In the genomic region with DNA sequence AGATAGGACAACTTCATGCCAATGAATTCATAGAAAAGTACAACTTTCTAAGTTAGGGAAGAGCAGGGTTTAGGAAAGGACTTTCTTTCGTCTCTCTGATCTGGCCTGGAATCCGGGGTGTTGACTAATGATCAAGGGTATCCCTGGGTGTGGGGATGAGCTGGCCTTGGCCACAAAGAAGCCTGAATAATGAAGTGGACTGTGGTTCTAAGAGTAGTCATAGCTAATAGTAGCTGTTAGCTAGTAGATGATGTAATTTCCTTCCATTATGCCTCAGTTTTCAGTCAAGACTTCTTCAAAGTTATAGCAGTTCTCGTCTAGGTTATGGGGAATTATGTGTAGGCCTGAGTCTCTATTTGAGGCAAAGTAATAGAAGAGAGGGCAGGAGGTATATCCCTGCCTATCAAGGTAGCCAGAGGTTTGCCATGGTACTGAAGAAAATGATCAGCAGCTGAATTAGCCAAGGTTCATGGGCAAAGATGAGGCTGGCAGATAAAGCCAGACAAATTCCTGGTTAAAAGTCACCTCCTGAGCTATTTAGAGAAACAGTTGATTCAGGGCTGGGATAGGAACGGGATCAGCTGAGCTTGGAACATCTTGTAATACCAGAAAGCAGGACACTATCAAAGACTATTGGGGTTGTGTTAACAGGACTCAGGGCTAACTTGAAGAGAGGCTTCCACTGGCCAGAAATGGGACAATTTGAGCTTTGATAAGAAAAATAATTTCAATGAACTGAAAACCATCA, we compare ENCODE assay signal across 12 cellular contexts. TPM values are rescaled to one million over a fixed set of nuclear protein-coding genes. Genes with fewer than 3 reads are reported as not detected.
A peak's percentile ranks its signal among the peaks of the same experiment; 100 is the strongest.
DNase-seq lines count a peak whose midpoint lies in the region; ATAC-seq and TF ChIP-seq lines count a peak whose summit lies in the region.
"Had no signal": no experiment of that assay in that cellular context is flagged by ENCODE, and none has a peak within 500 bp of the region (broad histone marks: within the 10 kb centered on the region; RNA-seq: fewer than 3 reads in every experiment).

No MANE protein-coding gene starts in this region.

- H3K27me3 ChIP-seq in neutrophil, result no peaks in the 10 kb centered on the region
- H3K27me3 ChIP-seq: upper lobe of right lung had no signal

- no peak for TF ChIP-seq CTCF in neutrophil (IDR thresholded peaks at IDR 0.05)

- H3K4me3 Mint-ChIP-seq in activated T-cell treated with anti-CD3 and anti-CD28 coated beads, Interleukin-2, amount 50 U/mL, for 24 hours, result no peak overlapping the region
- no peak overlapping the region for H3K4me3 Mint-ChIP-seq in activated T-cell treated with anti-CD3 and anti-CD28 coated beads, Interleukin-2, amount 50 U/mL, for 4 hours
- no peak overlapping the region for H3K4me3 Mint-ChIP-seq in effector memory CD8-positive, alpha-beta T cell

- H3K27me3 Mint-ChIP-seq in activated T-cell treated with anti-CD3 and anti-CD28 coated beads, Interleukin-2, amount 50 U/mL, for 24 hours, result no peaks in the 10 kb centered on the region
- H3K27me3 Mint-ChIP-seq in activated T-cell treated with anti-CD3 and anti-CD28 coated beads, Interleukin-2, amount 50 U/mL, for 4 hours (ENCODE audit: low read depth), result no peaks in the 10 kb centered on the region
- H3K27me3 Mint-ChIP-seq in effector memory CD8-positive, alpha-beta T cell, result no peaks in the 10 kb centered on the region

- peak overlapping the region; percentile 34 for H3K27ac Mint-ChIP-seq in activated T-cell treated with anti-CD3 and anti-CD28 coated beads, Interleukin-2, amount 50 U/mL, for 24 hours
- peak overlapping the region; percentile 36 to 49 for H3K27ac Mint-ChIP-seq in effector memory CD8-positive, alpha-beta T cell

- H3K4me1 ChIP-seq in neutrophil (ENCODE audit: control insufficient read depth in 1 of 2, insufficient read depth in 1 of 2, low read depth in 1 of 2, low read length in 1 of 2), result peaks cover 0 to 3% of the 10 kb centered on the region in 2 experiments
- H3K4me1 ChIP-seq: upper lobe of right lung had no signal

- no peak for DNase-seq in activated T-cell treated with anti-CD3 and anti-CD28 coated beads, Interleukin-2, amount 50 U/mL, for 24 hours
- DNase-seq in activated T-cell treated with anti-CD3 and anti-CD28 coated beads, Interleukin-2, amount 50 U/mL, for 4 hours, result no peak
- peak; percentile 86 for DNase-seq in NCI-H226
- DNase-seq in effector memory CD8-positive, alpha-beta T cell, result no peak
- no peak for DNase-seq in COLO668 (lab: John Stamatoyannopoulos, UW; ENCODE audit: unreplicated experiment)
- DNase-seq in posterior vena cava (ENCODE audit: low spot score), result no peak
- DNase-seq: activated CD8-positive, alpha-beta memory T cell treated with anti-CD3 and anti-CD28 coated beads, Interleukin-2, amount 50 U/mL, for 48 hours; cerebellar nuclear complex; T-helper 1 cell; upper lobe of right lung had no signal

- intact Hi-C loops in posterior vena cava (cut with DNase I), result no loop called here

- no peaks in the 10 kb centered on the region for H3K9me3 Mint-ChIP-seq in activated T-cell treated with anti-CD3 and anti-CD28 coated beads, Interleukin-2, amount 50 U/mL, for 24 hours
- no peaks in the 10 kb centered on the region for H3K9me3 Mint-ChIP-seq in activated T-cell treated with anti-CD3 and anti-CD28 coated beads, Interleukin-2, amount 50 U/mL, for 4 hours
- H3K9me3 Mint-ChIP-seq in effector memory CD8-positive, alpha-beta T cell, result no peaks in the 10 kb centered on the region

- peak overlapping the region; percentile 6 for H3K27ac ChIP-seq in neutrophil
- H3K27ac ChIP-seq: upper lobe of right lung had no signal

- no peak overlapping the region for H3K4me3 ChIP-seq in neutrophil (ENCODE audit: low read depth in 1 of 2, low read length in 1 of 2)
- H3K4me3 ChIP-seq: upper lobe of right lung had no signal

- no peaks in the 10 kb centered on the region for H3K9me3 ChIP-seq in neutrophil
- H3K9me3 ChIP-seq: upper lobe of right lung had no signal

- H3K36me3 Mint-ChIP-seq in activated T-cell treated with anti-CD3 and anti-CD28 coated beads, Interleukin-2, amount 50 U/mL, for 24 hours (ENCODE audit: low read depth), result peaks cover 49% of the 10 kb centered on the region
- H3K36me3 Mint-ChIP-seq in activated T-cell treated with anti-CD3 and anti-CD28 coated beads, Interleukin-2, amount 50 U/mL, for 4 hours (ENCODE audit: insufficient read depth), result peaks cover 22% of the 10 kb centered on the region
- H3K36me3 Mint-ChIP-seq in effector memory CD8-positive, alpha-beta T cell (ENCODE audit: insufficient read depth), result peaks cover 46% of the 10 kb centered on the region

- peaks cover 61% of the 10 kb centered on the region for H3K36me3 ChIP-seq in neutrophil

- peaks cover 3% of the 10 kb centered on the region for H3K4me1 Mint-ChIP-seq in activated T-cell treated with anti-CD3 and anti-CD28 coated beads, Interleukin-2, amount 50 U/mL, for 24 hours (ENCODE audit: low read depth)
- H3K4me1 Mint-ChIP-seq in activated T-cell treated with anti-CD3 and anti-CD28 coated beads, Interleukin-2, amount 50 U/mL, for 4 hours (ENCODE audit: low read depth), result no peaks in the 10 kb centered on the region
- no peaks in the 10 kb centered on the region for H3K4me1 Mint-ChIP-seq in effector memory CD8-positive, alpha-beta T cell (ENCODE audit: low read depth in 2 of 2)

- ATAC-seq in activated T-cell treated with anti-CD3 and anti-CD28 coated beads, Interleukin-2, amount 50 U/mL, for 4 hours, result no peak
- no peak for ATAC-seq in effector memory CD8-positive, alpha-beta T cell (replicated peaks)
- no peak for ATAC-seq in activated CD4-positive, CD25-positive, alpha-beta regulatory T cell treated with anti-CD3 and anti-CD28 coated beads, Interleukin-2, amount 50 U/mL, for 24 hours
- ATAC-seq: upper lobe of right lung had no signal

RNA-seq across cellular contexts. Expression of a gene that starts 18.7 kb away (rescaled TPM):
- 10 to 100 TPM; 46.2 to 49.7 (median 47.2) TPM for total RNA-seq in activated T-cell treated with anti-CD3 and anti-CD28 coated beads, Interleukin-2, amount 50 U/mL, for 4 hours
- total RNA-seq in posterior vena cava, result 10 to 100 TPM; 42.6 to 48.9 TPM

RNA-seq across cellular contexts. Expression of a gene that starts 35.8 kb away (rescaled TPM):
- 10 to 100 TPM; 14.0 to 16.9 (median 16.7) TPM for total RNA-seq in activated T-cell treated with anti-CD3 and anti-CD28 coated beads, Interleukin-2, amount 50 U/mL, for 4 hours
- total RNA-seq in posterior vena cava, result 10 to 100 TPM; 27.9 to 30.6 TPM
